In the genomic region with DNA sequence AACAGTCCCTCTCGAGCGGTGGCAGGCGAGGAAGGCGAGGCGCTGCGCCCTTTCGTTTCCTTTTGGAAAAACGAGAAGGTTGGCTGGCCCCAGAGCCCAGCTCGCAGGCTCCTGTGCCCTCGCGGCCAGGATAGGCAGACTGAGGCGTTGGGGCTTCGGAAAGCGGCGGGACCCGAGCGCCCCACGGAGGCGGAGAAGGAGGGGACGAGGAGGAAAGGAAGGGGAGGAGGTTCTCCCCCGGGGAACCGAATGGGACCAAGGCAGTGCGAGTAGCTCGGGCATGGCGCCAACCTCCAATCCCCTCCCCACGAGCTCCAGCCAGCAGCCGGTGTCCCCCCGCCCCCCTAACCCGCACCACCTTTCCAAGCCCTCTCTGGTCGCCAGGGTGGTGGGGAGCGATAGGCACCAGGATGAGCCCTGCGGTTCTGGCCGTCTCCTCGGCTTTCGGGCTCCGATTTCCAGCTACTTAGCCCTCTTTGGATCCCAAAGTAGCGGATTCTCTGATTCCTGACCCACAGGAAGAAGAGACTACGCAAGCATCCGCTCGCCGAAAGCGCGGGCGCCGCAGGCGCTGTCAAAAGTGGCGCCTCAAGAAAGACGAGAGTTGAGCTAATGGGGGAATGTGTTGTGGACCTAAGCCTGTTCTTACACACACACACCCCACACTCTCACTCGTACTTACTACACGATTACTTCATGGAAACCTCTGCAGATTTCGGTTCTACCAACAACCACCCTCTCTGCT, we compare ENCODE assay signal across 16 cellular contexts. TPM values are rescaled to one million over a fixed set of nuclear protein-coding genes. Genes with fewer than 3 reads are reported as not detected.
DNase-seq lines count a peak whose midpoint lies in the region; TF ChIP-seq lines count a peak whose summit lies in the region.
"Had no signal": no experiment of that assay in that cellular context is flagged by ENCODE, and none has a peak within 500 bp of the region (broad histone marks: within the 10 kb centered on the region; RNA-seq: fewer than 3 reads in every experiment).

No MANE protein-coding gene starts in this region.

- in situ Hi-C loops in G401 (cut with HindIII; ENCODE audit: low sequenced_read_pairs): no loop called here

- H3K23ac ChIP-seq in neuronal stem cell (ENCODE audit: low read depth, low read length, poor library complexity): no peak overlapping the region

- H3K36me3 Mint-ChIP-seq in endothelial cell (ENCODE audit: low read depth, unreplicated experiment) (no peaks in the 10 kb centered on the region), immature natural killer cell (peaks cover 0 to 4% (median 0%) of the 10 kb centered on the region in 3 donors)

- peak overlapping the region; percentile 62 for H3K4me2 ChIP-seq in neuronal stem cell (ENCODE audit: insufficient read depth, low read length, poor library complexity, severe bottlenecking)

- H3K14ac ChIP-seq in neuronal stem cell (ENCODE audit: low read length): no peak overlapping the region

- H3K4me1 ChIP-seq in HUES64 (ENCODE audit: insufficient read depth, low read length): 0 out of 2 replicates have a peak, but pooled peaks cover 11% of the 10 kb centered on the region
- H3K4me1 ChIP-seq in neuronal stem cell (ENCODE audit: control insufficient read depth in 2 of 2, insufficient read depth in 1 of 2, low read depth in 1 of 2, low read length in 2 of 2): peaks cover 0 to 2% of the 10 kb centered on the region in 2 donors
- H3K4me1 ChIP-seq: prostate gland, thyroid gland had no signal

- H3K36me3 ChIP-seq in HUES64 (ENCODE audit: insufficient read depth, low read length) (no peaks in the 10 kb centered on the region), neuronal stem cell (replicated peaks in 1 of 2; ENCODE audit: control insufficient read depth in 2 of 2, insufficient read depth in 2 of 2, low read length in 2 of 2) (no peaks in the 10 kb centered on the region)
- H3K36me3 ChIP-seq: prostate gland, thyroid gland had no signal

- H2AFZ ChIP-seq in neuronal stem cell (ENCODE audit: low read length): peak overlapping the region; percentile 73

- H3K4ac ChIP-seq in neuronal stem cell (ENCODE audit: low read length): no peak overlapping the region

- peak overlapping the region; percentile 58 for H3K4me3 ChIP-seq in HUES64 (ENCODE audit: low read length)
- peak overlapping the region; percentile 20 to 30 for H3K4me3 ChIP-seq in neuronal stem cell (ENCODE audit: low read length in 2 of 2)
- H3K4me3 ChIP-seq: prostate gland, thyroid gland had no signal

- TF ChIP-seq CTCF in endothelial cell (IDR thresholded peaks at IDR 0.05; ENCODE audit: unreplicated experiment): no peak

- no peak overlapping the region for H3K27ac Mint-ChIP-seq in endothelial cell (ENCODE audit: unreplicated experiment)
- no peak overlapping the region for H3K27ac Mint-ChIP-seq in immature natural killer cell
- H3K27ac Mint-ChIP-seq: activated CD4-positive, alpha-beta T cell treated with anti-CD3 and anti-CD28 coated beads, Interleukin-2, amount 10 ng/mL, durations not matched to agents 24 days and 14 days; effector memory CD8-positive, alpha-beta T cell had no signal

- H3K27me3 ChIP-seq in HUES64 (ENCODE audit: insufficient read depth, low read length) (peaks cover 50% of the 10 kb centered on the region), neuronal stem cell (ENCODE audit: control insufficient read depth in 3 of 3, insufficient read depth in 3 of 3, low read depth in 1 of 3, low read length in 3 of 3) (peaks cover 11 to 53% (median 49%) of the 10 kb centered on the region in 3 experiments)

- peaks cover 4% of the 10 kb centered on the region for H3K4me1 Mint-ChIP-seq in endothelial cell (ENCODE audit: unreplicated experiment)
- no peaks in the 10 kb centered on the region for H3K4me1 Mint-ChIP-seq in immature natural killer cell
- H3K4me1 Mint-ChIP-seq: activated CD4-positive, alpha-beta T cell treated with anti-CD3 and anti-CD28 coated beads, Interleukin-2, amount 10 ng/mL, durations not matched to agents 24 days and 14 days had no signal

- no peak overlapping the region for H2AK5ac ChIP-seq in neuronal stem cell (ENCODE audit: low read depth, low read length)

- no peak overlapping the region for H3K18ac ChIP-seq in neuronal stem cell (ENCODE audit: low read length)

- no peak overlapping the region for H2BK5ac ChIP-seq in neuronal stem cell (ENCODE audit: low read length)

- no peak overlapping the region for H2BK12ac ChIP-seq in neuronal stem cell (ENCODE audit: low read length)

- no peaks in the 10 kb centered on the region for H3K9me3 Mint-ChIP-seq in endothelial cell (ENCODE audit: unreplicated experiment)
- H3K9me3 Mint-ChIP-seq in immature natural killer cell: peaks cover 0 to 5% (median 2%) of the 10 kb centered on the region in 6 donors
- H3K9me3 Mint-ChIP-seq: activated CD4-positive, alpha-beta T cell treated with anti-CD3 and anti-CD28 coated beads, Interleukin-2, amount 10 ng/mL, durations not matched to agents 24 days and 14 days had no signal

- no peak overlapping the region for H2BK15ac ChIP-seq in neuronal stem cell (ENCODE audit: low read length)

- DNase-seq in G401 (ENCODE audit: low spot score): peak; percentile 53
- DNase-seq in endothelial cell (ENCODE audit: low spot score): no peak
- DNase-seq in neuronal stem cell (ENCODE audit: low spot score): no peak
- no peak for DNase-seq in GF-D8 (lab: John Stamatoyannopoulos, UW)
- DNase-seq in GM19238 (ENCODE audit: insufficient read length, low spot score): no peak
- no peak for DNase-seq in immature natural killer cell
- DNase-seq: activated CD4-positive, alpha-beta T cell treated with anti-CD3 and anti-CD28 coated beads, Interleukin-2, amount 10 ng/mL, durations not matched to agents 24 days and 14 days; activated T-cell treated with anti-CD3 and anti-CD28 coated beads for 4 hours; effector memory CD8-positive, alpha-beta T cell; foreskin fibroblast; MM.1S; T1000; thyroid gland had no signal

- no peak overlapping the region for H2BK120ac ChIP-seq in neuronal stem cell (ENCODE audit: low read depth, low read length)

- peaks cover 7% of the 10 kb centered on the region for H3K27me3 Mint-ChIP-seq in endothelial cell (ENCODE audit: unreplicated experiment)
- H3K27me3 Mint-ChIP-seq in immature natural killer cell (ENCODE audit: low read depth in 3 of 3): peaks cover 6 to 8% (median 8%) of the 10 kb centered on the region in 3 donors

- no peaks in the 10 kb centered on the region for H3K79me1 ChIP-seq in neuronal stem cell (ENCODE audit: low read depth, low read length)

- H3K9ac ChIP-seq in HUES64 (ENCODE audit: low read depth, low read length) (peak overlapping the region; percentile 60; the same call in 1 of the 2 replicates), neuronal stem cell (ENCODE audit: low read depth, low read length, poor library complexity) (no peak overlapping the region)

- H4K91ac ChIP-seq in neuronal stem cell (ENCODE audit: low read depth, low read length, poor library complexity): no peak overlapping the region

- H3K27ac ChIP-seq in HUES64 (ENCODE audit: low read depth, low read length) (peak overlapping the region; percentile 85; the same call in 1 of the 2 replicates), neuronal stem cell (replicated peaks; ENCODE audit: low read length) (no peak overlapping the region)
- H3K27ac ChIP-seq: prostate gland, thyroid gland had no signal

- under 1% methylated on average over 33 of the region's 51 CpGs for WGBS in HUES64
- WGBS in neuronal stem cell (ENCODE audit: extremely low coverage in 2 of 2, insufficient read length in 2 of 2, insufficient replicate concordance in 1 of 2), 2 donors: no CpG with 5 or more reads among the region's 51 CpGs

- H3K9me3 ChIP-seq in HUES64 (ENCODE audit: insufficient read depth, low read depth, low read length) (no peaks in the 10 kb centered on the region), neuronal stem cell (replicated peaks in 1 of 2; ENCODE audit: control insufficient read depth in 2 of 2, insufficient read depth in 1 of 2, low read depth in 1 of 2, low read length in 2 of 2) (peaks cover under 1 to 4% of the 10 kb centered on the region in 2 donors)
- H3K9me3 ChIP-seq: prostate gland, thyroid gland had no signal

- H4K8ac ChIP-seq in neuronal stem cell (ENCODE audit: low read depth, low read length): no peak overlapping the region

- H3K4me3 Mint-ChIP-seq in endothelial cell (ENCODE audit: unreplicated experiment): peak overlapping the region; percentile 67
- H3K4me3 Mint-ChIP-seq in immature natural killer cell: no peak overlapping the region
- H3K4me3 Mint-ChIP-seq: activated CD4-positive, alpha-beta T cell treated with anti-CD3 and anti-CD28 coated beads, Interleukin-2, amount 10 ng/mL, durations not matched to agents 24 days and 14 days; effector memory CD8-positive, alpha-beta T cell had no signal

RNA-seq across cellular contexts. Expression of gene ZIC3, which starts 15.2 kb away (rescaled TPM):
- not detected in 2 replicates for total RNA-seq in G401 (2014; rRNA removed; shearing (Covaris generic))
- polyA plus RNA-seq in HUES64 (2013, experiment 1 of 2): 56.5 TPM
- 56.5 TPM for polyA plus RNA-seq in HUES64 (2013, experiment 2 of 2)
- 4.6 TPM for total RNA-seq in endothelial cell (ENCODE audit: unreplicated experiment)
- polyA plus RNA-seq in neuronal stem cell (2013, experiment 1 of 2): 0.89 TPM
- polyA plus RNA-seq in neuronal stem cell (2013, experiment 2 of 2): 1.2 TPM
- not detected for polyA plus RNA-seq in immature natural killer cell
- total RNA-seq: activated CD4-positive, alpha-beta T cell treated with anti-CD3 and anti-CD28 coated beads, Interleukin-2, amount 10 ng/mL, durations not matched to agents 24 days and 14 days; prostate gland; thyroid gland had no signal
- polyA plus RNA-seq: keratinocyte had no signal
